7 cellular contexts compared by ENCODE assay signal in the genomic region with DNA sequence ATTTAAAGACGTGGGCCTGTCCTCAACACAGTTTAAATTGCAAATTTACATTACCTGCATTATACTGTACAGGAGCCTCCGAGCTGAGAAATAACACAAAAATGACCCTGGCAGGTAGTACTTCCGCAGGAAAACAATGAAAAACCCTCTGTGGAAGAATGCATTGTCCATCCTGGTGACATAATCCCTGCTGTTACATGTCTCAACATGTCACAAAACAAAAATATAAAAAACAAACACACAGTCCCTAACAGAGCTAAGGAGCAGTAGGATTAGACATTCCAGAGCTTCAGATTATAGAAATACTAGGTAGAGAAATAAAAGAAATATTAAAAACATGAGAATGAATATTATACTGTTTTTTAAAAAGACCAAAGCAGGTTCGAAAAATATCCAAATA.
DNase-seq lines count a peak whose midpoint lies in the region; ATAC-seq, FAIRE-seq and TF ChIP-seq lines count a peak whose summit lies in the region.
"Not testable (repeated sequence)": the region's sequence is repeated elsewhere in the genome, so short reads cannot be mapped to it uniquely, and the experiment has no call there.

No MANE protein-coding gene starts in this region.

- not testable (repeated sequence) for H4K20me1 ChIP-seq in OCI-LY1 (ENCODE audit: insufficient read depth, low read length); astrocyte (ENCODE audit: insufficient read depth, low read length)

- H3K79me2 ChIP-seq in OCI-LY1 (ENCODE audit: insufficient read depth, low read length); astrocyte (ENCODE audit: insufficient read depth, low read length): not testable (repeated sequence)

- H3K27me3 ChIP-seq in OCI-LY1 (ENCODE audit: insufficient read depth, low read length); astrocyte (ENCODE audit: insufficient read depth, low read length); bronchial epithelial cell (ENCODE audit: control insufficient read depth, insufficient read depth, low read length); foreskin keratinocyte: not testable (repeated sequence)

- not testable (repeated sequence) for H3K4me3 ChIP-seq in OCI-LY1 (ENCODE audit: low read depth, low read length, poor library complexity, severe bottlenecking); astrocyte (ENCODE audit: insufficient read depth, low read depth, low read length); bronchial epithelial cell (ENCODE audit: low read depth, low read length)

- H3K36me3 Mint-ChIP-seq in astrocyte (ENCODE audit: low read depth, unreplicated experiment); endothelial cell (ENCODE audit: low read depth, unreplicated experiment): not testable (repeated sequence)

- H3K4me3 Mint-ChIP-seq in astrocyte (ENCODE audit: unreplicated experiment); endothelial cell (ENCODE audit: unreplicated experiment): not testable (repeated sequence)

- not testable (repeated sequence) for DNase-seq in GM12891 (ENCODE audit: insufficient read length, low spot score); HTR-8/SVneo (ENCODE audit: insufficient read length, low spot score); astrocyte (ENCODE audit: low read depth); endothelial cell (ENCODE audit: low spot score)
- DNase-seq in bronchial epithelial cell (ENCODE audit: low read depth) = peak; percentile 48
- peak in 1 of 2 donors; percentile 32 for DNase-seq in foreskin keratinocyte

- H3K27me3 Mint-ChIP-seq in astrocyte (ENCODE audit: low read depth, unreplicated experiment); endothelial cell (ENCODE audit: unreplicated experiment): not testable (repeated sequence)

- not testable (repeated sequence) for H3K4me2 ChIP-seq in OCI-LY1 (ENCODE audit: low read length); astrocyte (ENCODE audit: low read length)

- H3K36me3 ChIP-seq in OCI-LY1 (ENCODE audit: insufficient read depth, low read length); astrocyte (ENCODE audit: insufficient read depth, low read length); bronchial epithelial cell (ENCODE audit: control insufficient read depth, insufficient read depth, low read length): not testable (repeated sequence)

- H3F3A ChIP-seq in OCI-LY1 (ENCODE audit: insufficient read depth, low read length) = not testable (repeated sequence)

- H3K4me1 ChIP-seq in OCI-LY1 (ENCODE audit: insufficient read depth, low read length, severe bottlenecking) = peaks cover 20% of the 10 kb centered on the region
- H3K4me1 ChIP-seq in astrocyte (ENCODE audit: insufficient read depth, low read length) = not testable (repeated sequence)
- H3K4me1 ChIP-seq in foreskin keratinocyte = peaks cover 21% of the 10 kb centered on the region

- H3K27ac ChIP-seq in OCI-LY1 (ENCODE audit: low read depth, low read length, poor library complexity, severe bottlenecking) = peak overlapping the region; percentile 43
- H3K27ac ChIP-seq in astrocyte (ENCODE audit: low read depth, low read length); foreskin keratinocyte: not testable (repeated sequence)

- TF ChIP-seq POLR2A in GM12891 (IDR thresholded peaks at IDR 0.05; ENCODE audit: low read depth, low read length) = not testable (repeated sequence)

- not testable (repeated sequence) for H3K9me2 ChIP-seq in OCI-LY1 (ENCODE audit: low read depth, low read length)

- not testable (repeated sequence) for H2AFZ ChIP-seq in OCI-LY1 (ENCODE audit: low read length); astrocyte (ENCODE audit: low read depth, low read length)

- H3K9ac ChIP-seq in OCI-LY1 (ENCODE audit: low read length); astrocyte (ENCODE audit: low read length): not testable (repeated sequence)

- H3K9me3 ChIP-seq in OCI-LY1 (ENCODE audit: low read length); astrocyte (ENCODE audit: insufficient read depth, low read depth, low read length): not testable (repeated sequence)

- H3K9me3 Mint-ChIP-seq in astrocyte (ENCODE audit: unreplicated experiment); endothelial cell (ENCODE audit: unreplicated experiment): not testable (repeated sequence)

- H3K27ac Mint-ChIP-seq in astrocyte (ENCODE audit: unreplicated experiment) = peak overlapping the region; percentile 94
- H3K27ac Mint-ChIP-seq in endothelial cell (ENCODE audit: unreplicated experiment) = peak overlapping the region; percentile 96

- TF ChIP-seq CTCF in OCI-LY1 (IDR thresholded peaks at IDR 0.05; ENCODE audit: low read length); astrocyte (IDR thresholded peaks at IDR 0.05; ENCODE audit: insufficient read depth, low read depth, low read length); bronchial epithelial cell (IDR thresholded peaks at IDR 0.05; ENCODE audit: insufficient read depth, low read length, severe bottlenecking); endothelial cell (IDR thresholded peaks at IDR 0.05; ENCODE audit: unreplicated experiment); foreskin keratinocyte (conservative IDR thresholded peaks at IDR 0.05): not testable (repeated sequence)

- ATAC-seq in foreskin keratinocyte = peak; percentile 56

- H3K4me1 Mint-ChIP-seq in astrocyte (ENCODE audit: low read depth, unreplicated experiment); endothelial cell (ENCODE audit: unreplicated experiment): not testable (repeated sequence)

- peak; percentile 64 for FAIRE-seq in GM12891 (lab: Jason Lieb, UNC)
- FAIRE-seq in HTR-8/SVneo (lab: Jason Lieb, UNC) = peak; percentile 57
- not testable (repeated sequence) for FAIRE-seq in astrocyte (lab: Jason Lieb, UNC); bronchial epithelial cell (lab: Jason Lieb, UNC)
